Comparison of ENCODE assay signal across 19 cellular contexts in the genomic region with DNA sequence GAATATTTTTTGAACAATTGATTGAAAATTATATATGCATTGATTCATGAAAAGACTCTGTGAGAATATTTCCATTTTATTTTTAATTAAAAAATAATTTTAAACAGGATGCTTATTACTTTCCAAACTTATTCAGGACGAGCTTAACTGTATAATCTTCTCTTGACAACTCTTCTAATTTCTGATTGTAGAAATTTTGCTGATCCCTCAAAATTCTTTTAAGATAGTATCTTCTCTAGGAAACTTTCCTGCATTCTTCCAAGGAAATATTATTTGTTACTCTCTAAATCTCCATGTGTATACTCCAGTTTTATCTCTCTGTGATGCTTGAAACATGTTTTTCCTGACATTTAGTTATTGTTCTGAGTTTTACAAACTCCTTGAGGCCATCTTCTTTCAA.
DNase-seq lines count a peak whose midpoint lies in the region; ATAC-seq, FAIRE-seq and TF ChIP-seq lines count a peak whose summit lies in the region.
"Had no signal": no experiment of that assay in that cellular context is flagged by ENCODE, and none has a peak within 500 bp of the region (broad histone marks: within the 10 kb centered on the region; RNA-seq: fewer than 3 reads in every experiment).

No MANE protein-coding gene starts in this region.

- no peaks in the 10 kb centered on the region for H3K27me3 ChIP-seq in HCT116 (ENCODE audit: insufficient read depth, low read length)
- H3K27me3 ChIP-seq in K562 (ENCODE audit: control insufficient read depth in 2 of 2, insufficient read depth in 2 of 2, low read length in 2 of 2) = no peaks in the 10 kb centered on the region
- H3K27me3 ChIP-seq: BLaER1 treated with 17β-estradiol and CSF1 and Interleukin-3, amounts not matched to agents 10 nM and 100 nM had no signal

- H3K4me1 ChIP-seq in A549 (peaks cover 15% of the 10 kb centered on the region), HCT116 (ENCODE audit: control insufficient read depth in 1 of 2, insufficient read depth in 2 of 2, low read length in 2 of 2) (peaks cover 4 to 24% of the 10 kb centered on the region in 2 experiments; a peak in 3 of 4 replicates), K562 (replicated peaks in 1 of 2; ENCODE audit: control insufficient read depth in 2 of 2, insufficient read depth in 2 of 2, low read length in 2 of 2) (no peaks in the 10 kb centered on the region)
- H3K4me1 ChIP-seq: Caco-2 had no signal

- no peaks in the 10 kb centered on the region for H3K9me3 ChIP-seq in A549
- H3K9me3 ChIP-seq in HCT116 (ENCODE audit: control insufficient read depth in 1 of 2, insufficient read depth in 1 of 2, low read depth in 1 of 2, low read length in 2 of 2) = no peaks in the 10 kb centered on the region
- no peaks in the 10 kb centered on the region for H3K9me3 ChIP-seq in K562 (replicated peaks; ENCODE audit: control insufficient read depth, insufficient read depth, low read depth, low read length)
- H3K9me3 ChIP-seq: BLaER1 treated with 17β-estradiol and CSF1 and Interleukin-3, amounts not matched to agents 10 nM and 100 nM; Caco-2 had no signal

- POLR2A ChIA-PET in A549 (lab: Yijun Ruan, JAX) (no interaction called here), HCT116 (lab: Charles Lee) (no interaction called here), K562 (lab: Yijun Ruan, JAX) (no interaction called here)

- no peak overlapping the region for H3K27ac ChIP-seq in A549
- no peak overlapping the region for H3K27ac ChIP-seq in HCT116 (ENCODE audit: low read depth, low read length)
- H3K27ac ChIP-seq in K562 (ENCODE audit: extremely low read depth, low read depth, low read length) = no peak overlapping the region
- H3K27ac ChIP-seq: BLaER1 treated with 17β-estradiol and CSF1 and Interleukin-3, amounts not matched to agents 10 nM and 100 nM; C4-2B had no signal

- H4K20me1 ChIP-seq in HCT116 (ENCODE audit: insufficient read depth) (no peaks in the 10 kb centered on the region), K562 (replicated peaks; ENCODE audit: control insufficient read depth, insufficient read depth, low read length) (no peaks in the 10 kb centered on the region)
- H4K20me1 ChIP-seq: BLaER1 treated with 17β-estradiol and CSF1 and Interleukin-3, amounts not matched to agents 10 nM and 100 nM had no signal

- WGBS in A549 (ENCODE audit: missing lambda C conversion rate) = 7% methylated on average over 1 of the region's 1 CpG
- WGBS in K562 (ENCODE audit: insufficient coverage, low coverage, missing lambda C conversion rate) = 0% methylated on average over 1 of the region's 1 CpG

- TF ChIP-seq RAD21 in A549 (conservative IDR thresholded peaks at IDR 0.05 in 1 of 2, IDR thresholded peaks at IDR 0.05 in 1 of 2) (no peak), HCT116 (IDR thresholded peaks at IDR 0.05; ENCODE audit: low read depth) (no peak), K562 (CRISPR knock-in tag; conservative IDR thresholded peaks at IDR 0.05 in 1 of 2, IDR thresholded peaks at IDR 0.05 in 1 of 2) (no peak)

- no peak for ATAC-seq in A549
- no peak for ATAC-seq in HCT116
- no peak for ATAC-seq in K562
- ATAC-seq in GM21723 (IDR thresholded peaks at IDR 0.05; ENCODE audit: unreplicated experiment) = no peak
- ATAC-seq in GM21737 (IDR thresholded peaks at IDR 0.05; ENCODE audit: unreplicated experiment) = no peak
- ATAC-seq: CD8-positive, alpha-beta T cell had no signal

- CTCF ChIA-PET in A549 (lab: Yijun Ruan, JAX) = no interaction called here
- CTCF ChIA-PET in HCT116 (lab: Charles Lee) = no interaction called here
- CTCF ChIA-PET in K562 (lab: Yijun Ruan, JAX; ENCODE audit: low intra/inter-chr PET ratio) = no interaction called here

- TF ChIP-seq POLR2A in A549 (IDR thresholded peaks at IDR 0.05; ENCODE audit: low read length) (no peak), HCT116 (IDR thresholded peaks at IDR 0.05; ENCODE audit: borderline replicate concordance, extremely low read depth, insufficient read depth, insufficient read length) (no peak), K562 (conservative IDR thresholded peaks at IDR 0.05) (no peak)

- H3K4me3 ChIP-seq in A549 (no peak overlapping the region), HCT116 (replicated peaks in 1 of 2; ENCODE audit: low read depth in 1 of 2, low read length in 2 of 2) (no peak overlapping the region), K562 (no peak overlapping the region)
- H3K4me3 ChIP-seq: BLaER1 treated with 17β-estradiol and CSF1 and Interleukin-3, amounts not matched to agents 10 nM and 100 nM had no signal

- TF ChIP-seq EP300 in A549 (IDR thresholded peaks at IDR 0.05) = no peak
- no peak for TF ChIP-seq EP300 in K562 (IDR thresholded peaks at IDR 0.05; ENCODE audit: low read length)

- H3K9me1 ChIP-seq in K562 (ENCODE audit: control insufficient read depth, insufficient read depth, low read length) = no peaks in the 10 kb centered on the region

- H3K4me2 ChIP-seq in A549 (no peak overlapping the region), HCT116 (ENCODE audit: low read length) (no peak overlapping the region), K562 (ENCODE audit: insufficient read depth, low read length) (no peak overlapping the region)
- H3K4me2 ChIP-seq: BLaER1 treated with 17β-estradiol and CSF1 and Interleukin-3, amounts not matched to agents 10 nM and 100 nM had no signal

- RAD21 ChIA-PET in HCT116 (lab: Charles Lee; ENCODE audit: low non-redundant PET in 1 of 2, low total read pairs in 2 of 2, uncharacterized antibody in 2 of 2, unreplicated experiment in 2 of 2) = no interaction called here

- H2AFZ ChIP-seq in HCT116 (ENCODE audit: low read depth, low read length, poor library complexity, severe bottlenecking) (peak overlapping the region; percentile 8), K562 (ENCODE audit: low read depth, low read length) (no peak overlapping the region)

- H3K36me3 ChIP-seq in HCT116 (ENCODE audit: control insufficient read depth in 1 of 2, insufficient read depth in 2 of 2, low read length in 2 of 2) (no peaks in the 10 kb centered on the region), K562 (ENCODE audit: control insufficient read depth, insufficient read depth, low read length) (no peaks in the 10 kb centered on the region)
- H3K36me3 ChIP-seq: BLaER1 treated with 17β-estradiol and CSF1 and Interleukin-3, amounts not matched to agents 10 nM and 100 nM had no signal

- DNase-seq in A549 (ENCODE audit: low read depth in 1 of 2, low spot score in 1 of 2) = no peak
- DNase-seq in HCT116 (ENCODE audit: low read depth, low spot score) = no peak
- DNase-seq in K562 (ENCODE audit: extremely low read depth in 1 of 4, low spot score in 3 of 4) = no peak
- DNase-seq: 8988T; AML-193; Caco-2; Calu3; CD4-positive, alpha-beta T cell; CD8-positive, alpha-beta T cell; DMS79 treated with DMSO at 0.1 percent for 48 hours; GF-D8 had no signal

- no peaks in the 10 kb centered on the region for H3K79me2 ChIP-seq in HCT116 (ENCODE audit: insufficient read depth, low read length)
- H3K79me2 ChIP-seq in K562 (ENCODE audit: control insufficient read depth, insufficient read depth, low read length) = no peaks in the 10 kb centered on the region

- intact Hi-C loops in HCT116 (cut with micrococcal nuclease) = no loop called here
- intact Hi-C loops in K562 (cut with micrococcal nuclease) = no loop called here

- no peaks in the 10 kb centered on the region; the same call in 1 of the 2 replicates for H3K9me2 ChIP-seq in HCT116 (ENCODE audit: insufficient read depth)

- BruUV-seq in HCT116 (replicated peaks; lab: Mats Ljungman, UMichigan) = no TSS peak
- BruUV-seq in K562 (replicated peaks; lab: Mats Ljungman, UMichigan) = no TSS peak

- in situ Hi-C loops in K562 (cut with MboI) = no loop called here

- H3K9ac ChIP-seq in HCT116 (ENCODE audit: low read length) = no peak overlapping the region
- H3K9ac ChIP-seq in K562 (ENCODE audit: insufficient read depth in 1 of 2, low read depth in 2 of 2, low read length in 2 of 2) = no peak overlapping the region
- H3K9ac ChIP-seq: BLaER1 treated with 17β-estradiol and CSF1 and Interleukin-3, amounts not matched to agents 10 nM and 100 nM had no signal

- FAIRE-seq in A549 (lab: Jason Lieb, UNC) = no peak
- FAIRE-seq in K562 (lab: Jason Lieb, UNC) = no peak
- FAIRE-seq: D721Med, G401.6, GM12891, GM19239 had no signal

- TF ChIP-seq CTCF in A549 (IDR thresholded peaks at IDR 0.05) = no peak
- no peak for TF ChIP-seq CTCF in HCT116 (IDR thresholded peaks at IDR 0.05 in 2 of 3, conservative IDR thresholded peaks at IDR 0.05 in 1 of 3; ENCODE audit: borderline replicate concordance in 1 of 3, insufficient read depth in 1 of 3, low read depth in 2 of 3, low read length in 2 of 3)
- TF ChIP-seq CTCF in K562 (IDR thresholded peaks at IDR 0.05 in 2 of 3, conservative IDR thresholded peaks at IDR 0.05 in 1 of 3; ENCODE audit: insufficient read depth in 2 of 3, low read depth in 1 of 3, low read length in 3 of 3) = no peak

TF ChIP-seq in A549, 52 proteins besides CTCF, POLR2A, EP300 and RAD21 (continues in another document):
- no peak for TF ChIP-seq ELK1 (IDR thresholded peaks at IDR 0.05; ENCODE audit: low read depth, low read length)

TF ChIP-seq in HCT116, 20 proteins besides CTCF, POLR2A, EP300 and RAD21 (continues in another document):
- TF ChIP-seq JUND (IDR thresholded peaks at IDR 0.05) (no peak), FOSL1 (IDR thresholded peaks at IDR 0.05; ENCODE audit: low read depth) (no peak), CBX3 (IDR thresholded peaks at IDR 0.05; ENCODE audit: low read depth) (no peak), SIN3A (IDR thresholded peaks at IDR 0.05; ENCODE audit: low read depth) (no peak), EGR1 (IDR thresholded peaks at IDR 0.05; ENCODE audit: low read depth) (no peak), ZFX (IDR thresholded peaks at IDR 0.05) (no peak), ELF1 (IDR thresholded peaks at IDR 0.05; ENCODE audit: borderline replicate concordance, low read depth) (no peak)

TF ChIP-seq in K562, 482 proteins besides CTCF, POLR2A, EP300 and RAD21:
- peak; percentile 54; the same call in 1 of the 2 replicates for TF ChIP-seq ZNF316 (IDR thresholded peaks at IDR 0.05)
- no peak for TF ChIP-seq SRSF9 (IDR thresholded peaks at IDR 0.05; ENCODE audit: borderline replicate concordance, low read depth, low read length)

Comparison
In these comparisons a context has a peak if more than half of its experiments do, and no peak if none do; other contexts are left out.
1. Of the 35 proteins assayed by ChIP-seq in both K562 and A549: peak only in K562: none; only in A549: MAFK; in both: none; in neither: 34.